In the genomic region with DNA sequence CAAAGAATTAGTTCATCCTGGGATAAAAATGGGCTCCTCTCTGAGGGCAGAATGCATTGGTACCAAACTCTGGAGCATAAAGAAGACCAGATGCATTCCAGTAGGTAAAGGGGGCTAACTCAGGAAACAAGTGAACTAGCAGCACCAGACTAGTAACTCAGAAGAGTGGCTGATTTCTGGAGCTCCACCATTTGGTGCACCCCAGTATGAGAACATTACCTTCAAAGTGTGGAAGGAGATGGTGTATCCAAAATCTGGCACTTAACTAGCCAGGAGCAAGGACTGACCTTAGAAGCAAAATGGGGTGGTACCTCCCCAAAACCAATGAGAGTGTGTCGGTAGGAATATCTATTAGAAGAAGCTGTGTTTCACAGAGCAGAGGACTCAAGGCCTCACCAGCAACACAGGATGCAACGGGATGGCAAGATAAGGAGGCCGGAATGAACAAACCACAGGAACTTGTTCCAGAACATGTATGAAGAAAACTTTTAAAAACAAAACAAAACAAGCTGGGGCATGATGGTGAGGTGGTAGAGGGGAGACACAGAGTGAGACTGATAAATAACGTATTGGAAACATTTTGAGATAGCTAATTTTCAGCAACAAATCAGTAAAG, we compare ENCODE assay signal across 16 cellular contexts.
A peak's percentile ranks its signal among the peaks of the same experiment; 100 is the strongest.
DNase-seq lines count a peak whose midpoint lies in the region; ATAC-seq, FAIRE-seq and TF ChIP-seq lines count a peak whose summit lies in the region.
"Had no signal": no experiment of that assay in that cellular context is flagged by ENCODE, and none has a peak within 500 bp of the region (broad histone marks: within the 10 kb centered on the region; RNA-seq: fewer than 3 reads in every experiment).

No MANE protein-coding gene starts in this region.

- H3K79me2 ChIP-seq in Loucy (ENCODE audit: insufficient read depth, low read length) = no peaks in the 10 kb centered on the region

- H3K27ac Mint-ChIP-seq in activated naive CD4-positive, alpha-beta T cell treated with anti-CD3 and anti-CD28 coated beads for 36 hours = no peak overlapping the region
- H3K27ac Mint-ChIP-seq in activated CD8-positive, alpha-beta T cell treated with anti-CD3 and anti-CD28 coated beads for 36 hours = no peak overlapping the region
- H3K27ac Mint-ChIP-seq: nephron had no signal

- peaks cover 6% of the 10 kb centered on the region for H3K9me3 Mint-ChIP-seq in activated naive CD4-positive, alpha-beta T cell treated with anti-CD3 and anti-CD28 coated beads for 36 hours
- peaks cover 4% of the 10 kb centered on the region for H3K9me3 Mint-ChIP-seq in activated CD8-positive, alpha-beta T cell treated with anti-CD3 and anti-CD28 coated beads for 36 hours
- H3K9me3 Mint-ChIP-seq: nephron had no signal

- CTCF ChIA-PET in activated naive CD4-positive, alpha-beta T cell treated with anti-CD3 and anti-CD28 coated beads for 36 hours (lab: Charles Lee) = interaction anchor here (0.9 to 1.2 kb wide), 2 partner anchors 122 to 276 kb away, joined by 3 read pairs; no protein-coding TSS in a partner anchor
- CTCF ChIA-PET in activated CD8-positive, alpha-beta T cell treated with anti-CD3 and anti-CD28 coated beads for 36 hours (lab: Charles Lee) = interaction anchor here (1.0 to 1.4 kb wide), 4 partner anchors 10 to 349 kb away, joined by 3 to 6 read pairs (median 4); no protein-coding TSS in a partner anchor

- no peaks in the 10 kb centered on the region for H3K27me3 Mint-ChIP-seq in activated naive CD4-positive, alpha-beta T cell treated with anti-CD3 and anti-CD28 coated beads for 36 hours (ENCODE audit: low read depth)
- no peaks in the 10 kb centered on the region for H3K27me3 Mint-ChIP-seq in activated CD8-positive, alpha-beta T cell treated with anti-CD3 and anti-CD28 coated beads for 36 hours

- WGBS in spleen, 5 donors = 20 to 29% (median 23%) methylated on average over 4 of the region's 4 CpGs

- intact Hi-C loops in activated naive CD4-positive, alpha-beta T cell treated with anti-CD3 and anti-CD28 coated beads for 36 hours (cut with micrococcal nuclease) = no loop called here
- intact Hi-C loops in activated CD8-positive, alpha-beta T cell treated with anti-CD3 and anti-CD28 coated beads for 36 hours (cut with micrococcal nuclease) = no loop called here
- intact Hi-C loops in spleen (cut with DNase I; ENCODE audit: low total_unique reads) = no loop called here

- peak overlapping the region; percentile 70 for H3K4me2 ChIP-seq in Loucy (ENCODE audit: low read depth, low read length, poor library complexity, severe bottlenecking)

- H3K9ac ChIP-seq in Loucy (ENCODE audit: low read depth, low read length, poor library complexity, severe bottlenecking) = peak overlapping the region; percentile 58

- no peak overlapping the region for H2AFZ ChIP-seq in Loucy (ENCODE audit: low read length)

- peaks cover 9% of the 10 kb centered on the region for H3K36me3 Mint-ChIP-seq in activated naive CD4-positive, alpha-beta T cell treated with anti-CD3 and anti-CD28 coated beads for 36 hours (ENCODE audit: low read depth)
- H3K36me3 Mint-ChIP-seq in activated CD8-positive, alpha-beta T cell treated with anti-CD3 and anti-CD28 coated beads for 36 hours (ENCODE audit: low read depth) = peaks cover 12% of the 10 kb centered on the region

- FAIRE-seq in GM12892 (lab: Jason Lieb, UNC) = no peak
- FAIRE-seq: K562 had no signal

- no peaks in the 10 kb centered on the region for H3K36me3 ChIP-seq in Loucy (ENCODE audit: insufficient read depth, low read length)
- no peaks in the 10 kb centered on the region for H3K36me3 ChIP-seq in spleen
- no peaks in the 10 kb centered on the region for H3K36me3 ChIP-seq in H7 (replicated peaks; ENCODE audit: control insufficient read depth, insufficient read depth, low read length)
- H3K36me3 ChIP-seq: uterus had no signal

- H3K4me3 ChIP-seq in Loucy (ENCODE audit: low read length, poor library complexity, severe bottlenecking) = peak overlapping the region; percentile 53
- H3K4me3 ChIP-seq in spleen = no peak overlapping the region
- no peak overlapping the region for H3K4me3 ChIP-seq in H7 (ENCODE audit: insufficient read depth, low read depth, low read length)
- H3K4me3 ChIP-seq: K562, lung, uterus had no signal

- peak; percentile 47 for DNase-seq in activated naive CD4-positive, alpha-beta T cell treated with anti-CD3 and anti-CD28 coated beads for 36 hours
- DNase-seq in activated naive CD4-positive, alpha-beta T cell treated with anti-CD3 and anti-CD28 coated beads, Interleukin-2, amount 50 U/mL, for 16 hours = no peak
- DNase-seq in activated CD8-positive, alpha-beta T cell treated with anti-CD3 and anti-CD28 coated beads for 36 hours = peak; percentile 16
- DNase-seq in spleen = no peak
- DNase-seq in GM12892 (ENCODE audit: insufficient read length) = no peak
- no peak for DNase-seq in H7
- DNase-seq: COR-L47, EL, NCI-H1436, SW 1271, uterus had no signal

- no peak overlapping the region for H3K4me3 Mint-ChIP-seq in activated naive CD4-positive, alpha-beta T cell treated with anti-CD3 and anti-CD28 coated beads for 36 hours
- H3K4me3 Mint-ChIP-seq in activated CD8-positive, alpha-beta T cell treated with anti-CD3 and anti-CD28 coated beads for 36 hours = no peak overlapping the region
- H3K4me3 Mint-ChIP-seq: nephron had no signal

- peaks cover 28% of the 10 kb centered on the region for H3K4me1 Mint-ChIP-seq in activated naive CD4-positive, alpha-beta T cell treated with anti-CD3 and anti-CD28 coated beads for 36 hours (ENCODE audit: low read depth)
- peaks cover 26% of the 10 kb centered on the region for H3K4me1 Mint-ChIP-seq in activated CD8-positive, alpha-beta T cell treated with anti-CD3 and anti-CD28 coated beads for 36 hours (ENCODE audit: low read depth)
- H3K4me1 Mint-ChIP-seq: nephron had no signal

- H3K4me1 ChIP-seq in Loucy (ENCODE audit: insufficient read depth, low read length, poor library complexity, severe bottlenecking) (peaks cover 62% of the 10 kb centered on the region), spleen (peaks cover 0 to 7% (median 0%) of the 10 kb centered on the region in 6 donors)
- H3K4me1 ChIP-seq: uterus had no signal

- peak overlapping the region in 6 of 8 donors; percentile 5 to 59 (median 32) for H3K27ac ChIP-seq in spleen
- H3K27ac ChIP-seq: uterus had no signal

- H3K9me3 ChIP-seq in Loucy (ENCODE audit: insufficient read depth, low read depth, low read length) (peaks cover 9% of the 10 kb centered on the region; the same call in 1 of the 2 replicates), spleen (peaks cover 0 to 18% (median 4%) of the 10 kb centered on the region in 8 donors)
- H3K9me3 ChIP-seq: uterus had no signal

- H3K27me3 ChIP-seq in Loucy (ENCODE audit: insufficient read depth, low read length, poor library complexity, severe bottlenecking) (no peaks in the 10 kb centered on the region), spleen (replicated peaks in 1 of 7) (no peaks in the 10 kb centered on the region), H7 (ENCODE audit: control insufficient read depth, insufficient read depth, low read length) (peaks cover 10% of the 10 kb centered on the region)
- H3K27me3 ChIP-seq: uterus had no signal

- TF ChIP-seq POLR2A in spleen (IDR thresholded peaks at IDR 0.05) (no peak), GM12892 (IDR thresholded peaks at IDR 0.05; ENCODE audit: low read depth, low read length) (no peak)

- no peak for TF ChIP-seq CTCF in Loucy (conservative IDR thresholded peaks at IDR 0.05; ENCODE audit: low read length)
- TF ChIP-seq CTCF in activated CD8-positive, alpha-beta T cell treated with anti-CD3 and anti-CD28 coated beads for 36 hours (IDR thresholded peaks at IDR 0.05) = no peak
- no peak for TF ChIP-seq CTCF in spleen (IDR thresholded peaks at IDR 0.05 in 8 of 11, conservative IDR thresholded peaks at IDR 0.05 in 3 of 11)

- H3K9me2 ChIP-seq in Loucy (replicated peaks; ENCODE audit: low read depth, low read length) = no peaks in the 10 kb centered on the region

- POLR2A ChIA-PET in activated CD8-positive, alpha-beta T cell treated with anti-CD3 and anti-CD28 coated beads for 36 hours (lab: Charles Lee) = interaction anchor here (1.3 kb wide), 2 partner anchors 9 to 298 kb away, joined by 4 to 7 read pairs; no protein-coding TSS in a partner anchor

- no peaks in the 10 kb centered on the region for H4K20me1 ChIP-seq in Loucy (ENCODE audit: insufficient read depth, low read length, poor library complexity, severe bottlenecking)

- ATAC-seq in activated CD8-positive, alpha-beta T cell treated with anti-CD3 and anti-CD28 coated beads for 36 hours = peak; percentile 46
- ATAC-seq in HG03457 (IDR thresholded peaks at IDR 0.05; ENCODE audit: unreplicated experiment) = no peak
- ATAC-seq: K562 had no signal

- H3F3A ChIP-seq in Loucy (ENCODE audit: low read depth) = no peaks in the 10 kb centered on the region; the same call in 1 of the 2 replicates

Comparison
In these comparisons a context has a peak if more than half of its experiments do, and no peak if none do; other contexts are left out.
1. DNase-seq: peak in activated naive CD4-positive, alpha-beta T cell treated with anti-CD3 and anti-CD28 coated beads for 36 hours (single experiment) and activated CD8-positive, alpha-beta T cell treated with anti-CD3 and anti-CD28 coated beads for 36 hours (single experiment); none in activated naive CD4-positive, alpha-beta T cell treated with anti-CD3 and anti-CD28 coated beads, Interleukin-2, amount 50 U/mL, for 16 hours (single experiment), spleen (single experiment), GM12892 (single experiment) and H7 (single experiment).